In genomic region chr7:23680417-23681405, GRCh38 we compare ENCODE assay signal across 8 cellular contexts. TPM values are rescaled to one million over a fixed set of nuclear protein-coding genes. Genes with fewer than 3 reads are reported as not detected.
DNase-seq lines count a peak whose midpoint lies in the region; ATAC-seq and TF ChIP-seq lines count a peak whose summit lies in the region.

No MANE protein-coding gene starts in this region.

- H3K36me3 Mint-ChIP-seq in activated CD8-positive, alpha-beta memory T cell treated with anti-CD3 and anti-CD28 coated beads, Interleukin-2, amount 10 ng/mL, durations not matched to agents 7 days and 5 days: peaks cover 3% of the 10 kb centered on the region

- no peaks in the 10 kb centered on the region for H3K9me3 Mint-ChIP-seq in activated CD8-positive, alpha-beta memory T cell treated with anti-CD3 and anti-CD28 coated beads, Interleukin-2, amount 10 ng/mL, durations not matched to agents 7 days and 5 days (ENCODE audit: low read depth)

- H3K4me3 ChIP-seq in GM08714 (ENCODE audit: low read length): peak overlapping the region; percentile 79
- H3K4me3 ChIP-seq in epithelial cell of esophagus (ENCODE audit: low read length): peak overlapping the region; percentile 53

- peak overlapping the region; percentile 76 for H3K4me3 Mint-ChIP-seq in activated CD8-positive, alpha-beta memory T cell treated with anti-CD3 and anti-CD28 coated beads, Interleukin-2, amount 10 ng/mL, durations not matched to agents 7 days and 5 days

- CTCF ChIA-PET in activated CD8-positive, alpha-beta memory T cell treated with anti-CD3 and anti-CD28 coated beads, Interleukin-2, amount 10 ng/mL, durations not matched to agents 7 days and 5 days (lab: Charles Lee): interaction anchor here (1.1 to 1.9 kb wide), 4 partner anchors 14 to 141 kb away, joined by 4 to 11 read pairs (median 7); no protein-coding TSS in a partner anchor

- peaks cover 3% of the 10 kb centered on the region for H3K27me3 Mint-ChIP-seq in activated CD8-positive, alpha-beta memory T cell treated with anti-CD3 and anti-CD28 coated beads, Interleukin-2, amount 10 ng/mL, durations not matched to agents 7 days and 5 days

- H3K27ac Mint-ChIP-seq in activated CD8-positive, alpha-beta memory T cell treated with anti-CD3 and anti-CD28 coated beads, Interleukin-2, amount 10 ng/mL, durations not matched to agents 7 days and 5 days: peak overlapping the region; percentile 12

- H3K4me1 Mint-ChIP-seq in activated CD8-positive, alpha-beta memory T cell treated with anti-CD3 and anti-CD28 coated beads, Interleukin-2, amount 10 ng/mL, durations not matched to agents 7 days and 5 days: peaks cover 15% of the 10 kb centered on the region

- peak; percentile 36 for ATAC-seq in HG02571 (IDR thresholded peaks at IDR 0.05; ENCODE audit: unreplicated experiment)
- peak; percentile 32 for ATAC-seq in activated CD8-positive, alpha-beta memory T cell treated with anti-CD3 and anti-CD28 coated beads, Interleukin-2, amount 10 ng/mL, durations not matched to agents 7 days and 5 days

- in situ Hi-C loops in KBM-7 (cut with MboI; ENCODE audit: low pct_unique_long_range_greater_than_20kb, low sequenced_read_pairs): no loop called here

- DNase-seq in NCI-H2029 (lab: John Stamatoyannopoulos, UW) (peak; percentile 85), epithelial cell of esophagus (ENCODE audit: low read depth) (peak; percentile 51), midbrain (lab: John Stamatoyannopoulos, UW) (peak; percentile 45), KBM-7 (no peak)
- DNase-seq in activated CD8-positive, alpha-beta memory T cell treated with anti-CD3 and anti-CD28 coated beads, Interleukin-2, amount 10 ng/mL, durations not matched to agents 7 days and 5 days: peak; percentile 55
- peak; percentile 4 for DNase-seq in stimulated activated CD8-positive, alpha-beta memory T cell treated with anti-CD3 and anti-CD28 coated beads, Interleukin-4, amount 100 ng/mL, for 24 hours (ENCODE audit: low read depth)

- TF ChIP-seq CTCF in epithelial cell of esophagus (IDR thresholded peaks at IDR 0.05; ENCODE audit: insufficient read depth, low read depth, low read length, missing control alignments): no peak

RNA-seq across cellular contexts. Expression of gene FAM221A, which starts 0.7 kb away (rescaled TPM):
- 1 to 10 TPM; 5.6 to 6.1 TPM for total RNA-seq in activated CD8-positive, alpha-beta memory T cell treated with anti-CD3 and anti-CD28 coated beads, Interleukin-2, amount 10 ng/mL, durations not matched to agents 7 days and 5 days

RNA-seq across cellular contexts. Expression of gene STK31, which starts 29.3 kb away (rescaled TPM):
- total RNA-seq in activated CD8-positive, alpha-beta memory T cell treated with anti-CD3 and anti-CD28 coated beads, Interleukin-2, amount 10 ng/mL, durations not matched to agents 7 days and 5 days: under 1 TPM in 1 of 2 experiments, not detected in 1; 0.07 TPM
